19 cellular contexts compared by ENCODE assay signal in the genomic region with DNA sequence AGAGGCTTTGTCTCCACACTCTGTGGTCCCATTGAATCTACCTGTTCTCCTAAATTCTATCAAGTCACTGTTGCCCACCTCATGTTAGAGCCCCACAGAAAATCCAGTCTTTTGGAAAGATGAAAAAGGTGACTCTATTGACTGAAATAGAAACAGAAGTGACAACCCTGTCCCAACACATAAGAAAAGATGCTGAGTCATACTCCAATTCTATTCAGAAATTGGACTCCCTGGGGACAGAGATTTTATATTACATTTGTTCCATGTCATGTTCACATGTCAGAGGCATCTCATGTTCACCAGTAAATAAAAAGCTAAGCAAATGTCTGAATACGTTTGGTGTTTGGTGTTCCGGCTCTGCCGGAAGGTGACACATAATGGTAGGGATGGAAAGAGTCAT. TPM values are rescaled to one million over a fixed set of nuclear protein-coding genes. Genes with fewer than 3 reads are reported as not detected.
DNase-seq lines count a peak whose midpoint lies in the region; ATAC-seq, FAIRE-seq and TF ChIP-seq lines count a peak whose summit lies in the region.
"Had no signal": no experiment of that assay in that cellular context is flagged by ENCODE, and none has a peak within 500 bp of the region (broad histone marks: within the 10 kb centered on the region; RNA-seq: fewer than 3 reads in every experiment).

No MANE protein-coding gene starts in this region.

- H3K27ac ChIP-seq in Karpas-422 (ENCODE audit: low read length) (peak overlapping the region; percentile 59; the same call in 1 of the 2 replicates), GM12878 (ENCODE audit: control insufficient read depth, insufficient read depth) (peak overlapping the region; percentile 70), neural progenitor cell (no peak overlapping the region), GM23338 (ENCODE audit: low read depth) (no peak overlapping the region)
- H3K27ac ChIP-seq: left lung, vagina, WERI-Rb-1 had no signal

- intact Hi-C loops in GM12878 (cut with micrococcal nuclease; ENCODE audit: unreplicated experiment), result loop anchor here (1.0 to 10.0 kb wide), 4 partner anchors 83 to 436 kb away; no protein-coding TSS in a partner anchor

- H3K4me1 Mint-ChIP-seq in stimulated activated naive CD8-positive, alpha-beta T cell treated with anti-CD3 and anti-CD28 coated beads, Interleukin-15, Interleukin-2, amounts not matched to agents 100 ng/mL and 50 ng/mL, for 24 hours (ENCODE audit: low read depth), result peaks cover 29% of the 10 kb centered on the region
- peaks cover 15% of the 10 kb centered on the region for H3K4me1 Mint-ChIP-seq in neural progenitor cell
- peaks cover 23% of the 10 kb centered on the region; the same call in 2 of the 3 replicates for H3K4me1 Mint-ChIP-seq in GM23338

- SMC1A ChIA-PET in GM12878 (lab: Charles Lee; ENCODE audit: uncharacterized antibody, unreplicated experiment), result interaction anchor here (0.7 to 4.8 kb wide), 6 partner anchors 8 to 265 kb away, joined by 3 to 42 read pairs (median 8); no protein-coding TSS in a partner anchor

- H3K79me2 ChIP-seq in Karpas-422 (ENCODE audit: low read length) (no peaks in the 10 kb centered on the region), GM12878 (ENCODE audit: control insufficient read depth, insufficient read depth, low read length) (no peaks in the 10 kb centered on the region), neural progenitor cell (ENCODE audit: low read depth) (peaks cover 17% of the 10 kb centered on the region), GM23338 (replicated peaks; ENCODE audit: insufficient read depth) (peaks cover 14% of the 10 kb centered on the region)

- no peak for ATAC-seq in stimulated activated naive CD8-positive, alpha-beta T cell treated with anti-CD3 and anti-CD28 coated beads, Interleukin-15, Interleukin-2, amounts not matched to agents 100 U/mL and 50 U/mL, for 24 hours
- peak; percentile 9; the same call in 2 of the 3 replicates for ATAC-seq in GM12878
- ATAC-seq in GM23338, result no peak
- ATAC-seq: left lung, right cardiac atrium, Right ventricle myocardium inferior had no signal

- H4K20me1 ChIP-seq in Karpas-422 (ENCODE audit: insufficient read depth, low read depth, low read length) (no peaks in the 10 kb centered on the region), GM12878 (ENCODE audit: control insufficient read depth, insufficient read depth) (no peaks in the 10 kb centered on the region), neural progenitor cell (ENCODE audit: low read depth) (no peaks in the 10 kb centered on the region), GM23338 (replicated peaks; ENCODE audit: insufficient read depth) (no peaks in the 10 kb centered on the region)

- no peak for TF ChIP-seq POLR2A in GM12878 (IDR thresholded peaks at IDR 0.05; ENCODE audit: low read depth, low read length)

- FAIRE-seq in GM12878 (lab: Jason Lieb, UNC), result no peak
- FAIRE-seq in D721Med (lab: Jason Lieb, UNC), result no peak
- FAIRE-seq: G401.6 had no signal

- H3K27me3 Mint-ChIP-seq in stimulated activated naive CD8-positive, alpha-beta T cell treated with anti-CD3 and anti-CD28 coated beads, Interleukin-15, Interleukin-2, amounts not matched to agents 100 ng/mL and 50 ng/mL, for 24 hours, result peaks cover 4% of the 10 kb centered on the region
- H3K27me3 Mint-ChIP-seq in neural progenitor cell (ENCODE audit: insufficient read depth, low read depth), result no peaks in the 10 kb centered on the region
- H3K27me3 Mint-ChIP-seq in GM23338 (ENCODE audit: insufficient read depth, low read depth, poor library complexity), result no peaks in the 10 kb centered on the region

- no peaks in the 10 kb centered on the region for H3K9me3 ChIP-seq in Karpas-422 (ENCODE audit: low read length)
- H3K9me3 ChIP-seq in GM12878 (replicated peaks; ENCODE audit: control insufficient read depth, insufficient read depth, low read length), result peaks cover 6% of the 10 kb centered on the region; the same call in 2 of the 3 replicates
- peaks cover 11% of the 10 kb centered on the region for H3K9me3 ChIP-seq in neural progenitor cell (ENCODE audit: low read depth)
- H3K9me3 ChIP-seq: BE2C, vagina had no signal

- peaks cover 13% of the 10 kb centered on the region for H3F3A ChIP-seq in neural progenitor cell (ENCODE audit: low read depth)
- H3F3A ChIP-seq in GM23338 (replicated peaks; ENCODE audit: low read depth), result no peaks in the 10 kb centered on the region

- 75% methylated on average over 3 of the region's 3 CpGs for WGBS in GM12878 (ENCODE audit: insufficient coverage, insufficient replicate concordance, low lambda C conversion rate, missing lambda C conversion rate)

- H3K9me2 ChIP-seq in Karpas-422 (replicated peaks; ENCODE audit: insufficient read depth, low read length), result no peaks in the 10 kb centered on the region; the same call in 1 of the 2 replicates
- no peaks in the 10 kb centered on the region for H3K9me2 ChIP-seq in GM23338 (ENCODE audit: insufficient read depth)

- H3K4me3 ChIP-seq in Karpas-422 (ENCODE audit: low read length) (no peak overlapping the region), GM12878 (no peak overlapping the region), neural progenitor cell (no peak overlapping the region), GM23338 (no peak overlapping the region)
- H3K4me3 ChIP-seq: left lung, vagina had no signal

- no peak for DNase-seq in stimulated activated naive CD8-positive, alpha-beta T cell treated with anti-CD3 and anti-CD28 coated beads, Interleukin-15, Interleukin-2, amounts not matched to agents 100 U/mL and 50 U/mL, for 24 hours
- DNase-seq in Karpas-422, result peak; percentile 66
- no peak for DNase-seq in GM12878 (ENCODE audit: low read depth, low spot score)
- DNase-seq in D721Med (ENCODE audit: insufficient read length, low spot score), result no peak
- no peak for DNase-seq in neural progenitor cell (ENCODE audit: low spot score)
- no peak for DNase-seq in GM23338 (ENCODE audit: low spot score)
- DNase-seq: anterior cingulate cortex; BE2C; central memory CD4-positive, alpha-beta T cell; effector CD4-positive, alpha-beta T cell; left lung; NCI-H446; right cardiac atrium; WERI-Rb-1 had no signal

- H3K4me2 ChIP-seq in Karpas-422 (ENCODE audit: low read depth, low read length, poor library complexity, severe bottlenecking), result peak overlapping the region; percentile 52
- H3K4me2 ChIP-seq in GM12878 (ENCODE audit: control insufficient read depth, insufficient read depth), result peak overlapping the region; percentile 60
- H3K4me2 ChIP-seq in neural progenitor cell, result no peak overlapping the region
- H3K4me2 ChIP-seq in GM23338, result no peak overlapping the region

- TF ChIP-seq CTCF in GM12878 (IDR thresholded peaks at IDR 0.05 in 2 of 3, conservative IDR thresholded peaks at IDR 0.05 in 1 of 3; ENCODE audit: control insufficient read depth in 2 of 3, extremely low read depth in 1 of 3, insufficient read depth in 1 of 3, low read depth in 3 of 3, low read length in 3 of 3) (no peak), D721Med (IDR thresholded peaks at IDR 0.05; ENCODE audit: insufficient read depth, missing control alignments) (no peak), neural progenitor cell (IDR thresholded peaks at IDR 0.05) (no peak), GM23338 (conservative IDR thresholded peaks at IDR 0.05; ENCODE audit: low read depth in 2 of 2) (no peak)

- H3K36me3 Mint-ChIP-seq in stimulated activated naive CD8-positive, alpha-beta T cell treated with anti-CD3 and anti-CD28 coated beads, Interleukin-15, Interleukin-2, amounts not matched to agents 100 ng/mL and 50 ng/mL, for 24 hours (ENCODE audit: low read depth), result no peaks in the 10 kb centered on the region
- no peaks in the 10 kb centered on the region for H3K36me3 Mint-ChIP-seq in neural progenitor cell
- H3K36me3 Mint-ChIP-seq in GM23338 (ENCODE audit: low read depth), result peaks cover 32% of the 10 kb centered on the region

- H3K36me3 ChIP-seq in Karpas-422 (ENCODE audit: insufficient read depth, low read length) (no peaks in the 10 kb centered on the region), GM12878 (ENCODE audit: control insufficient read depth in 2 of 2, insufficient read depth in 2 of 2, low read length in 1 of 2) (no peaks in the 10 kb centered on the region), neural progenitor cell (no peaks in the 10 kb centered on the region), GM23338 (ENCODE audit: insufficient read depth) (no peaks in the 10 kb centered on the region)
- H3K36me3 ChIP-seq: BE2C, left lung, vagina, WERI-Rb-1 had no signal

- H3K27me3 ChIP-seq in Karpas-422 (ENCODE audit: low read length) (no peaks in the 10 kb centered on the region), GM12878 (replicated peaks in 1 of 2; ENCODE audit: control insufficient read depth in 2 of 2, insufficient read depth in 2 of 2, low read length in 1 of 2) (peaks cover 0 to 2% of the 10 kb centered on the region in 2 experiments; a peak in 1 of 4 replicates), neural progenitor cell (no peaks in the 10 kb centered on the region), GM23338 (ENCODE audit: insufficient read depth) (no peaks in the 10 kb centered on the region)
- H3K27me3 ChIP-seq: BE2C, vagina had no signal

- peak overlapping the region; percentile 59 for H3K27ac Mint-ChIP-seq in stimulated activated naive CD8-positive, alpha-beta T cell treated with anti-CD3 and anti-CD28 coated beads, Interleukin-15, Interleukin-2, amounts not matched to agents 100 ng/mL and 50 ng/mL, for 24 hours
- H3K27ac Mint-ChIP-seq in neural progenitor cell (no peak overlapping the region), GM23338 (no peak overlapping the region)

- CTCF ChIA-PET in GM12878 (lab: Yijun Ruan, JAX), result interaction anchor here (1.0 to 8.1 kb wide), 2 partner anchors 17 to 24 kb away, joined by 3 to 118 read pairs; no protein-coding TSS in a partner anchor

- peak overlapping the region; percentile 17 for H3K4me3 Mint-ChIP-seq in stimulated activated naive CD8-positive, alpha-beta T cell treated with anti-CD3 and anti-CD28 coated beads, Interleukin-15, Interleukin-2, amounts not matched to agents 100 ng/mL and 50 ng/mL, for 24 hours
- H3K4me3 Mint-ChIP-seq in neural progenitor cell (no peak overlapping the region), GM23338 (no peak overlapping the region)

- no peak for TF ChIP-seq EP300 in GM12878 (IDR thresholded peaks at IDR 0.05; ENCODE audit: borderline replicate concordance in 1 of 2, control insufficient read depth in 1 of 2, low read depth in 2 of 2, low read length in 2 of 2)

- H3K4me1 ChIP-seq in Karpas-422 (ENCODE audit: low read length), result peaks cover 42% of the 10 kb centered on the region
- H3K4me1 ChIP-seq in GM12878 (ENCODE audit: control insufficient read depth, insufficient read depth, low read length), result peaks cover 15% of the 10 kb centered on the region
- H3K4me1 ChIP-seq in neural progenitor cell, result peaks cover 14% of the 10 kb centered on the region
- H3K4me1 ChIP-seq in GM23338 (ENCODE audit: insufficient read depth), result no peaks in the 10 kb centered on the region; the same call in none of the 2 replicates
- H3K4me1 ChIP-seq: BE2C, left lung, vagina had no signal

- RAD21 ChIA-PET in GM12878 (lab: Charles Lee; ENCODE audit: unreplicated experiment), result interaction anchor here (0.9 to 3.4 kb wide), 4 partner anchors 190 to 272 kb away, joined by 3 to 12 read pairs (median 4); a partner anchor contains a TSS

- H3K9ac ChIP-seq in Karpas-422 (ENCODE audit: low read length) (no peak overlapping the region), GM12878 (ENCODE audit: control insufficient read depth, insufficient read depth, low read length) (no peak overlapping the region), neural progenitor cell (no peak overlapping the region)

- BruUV-seq in GM12878 (replicated peaks; lab: Mats Ljungman, UMichigan), result no TSS peak

- POLR2A ChIA-PET in GM12878 (lab: Charles Lee), result no interaction called here

- in situ Hi-C loops in GM12878 (cut with MboI), result no loop called here

- H2AFZ ChIP-seq in Karpas-422 (ENCODE audit: low read length) (no peak overlapping the region), GM12878 (ENCODE audit: control insufficient read depth, low read depth, low read length) (no peak overlapping the region), neural progenitor cell (replicated peaks) (no peak overlapping the region), GM23338 (no peak overlapping the region)

- peaks cover 5% of the 10 kb centered on the region for H3K9me3 Mint-ChIP-seq in stimulated activated naive CD8-positive, alpha-beta T cell treated with anti-CD3 and anti-CD28 coated beads, Interleukin-15, Interleukin-2, amounts not matched to agents 100 ng/mL and 50 ng/mL, for 24 hours
- H3K9me3 Mint-ChIP-seq in neural progenitor cell, result peaks cover 12% of the 10 kb centered on the region
- H3K9me3 Mint-ChIP-seq in GM23338, result peaks cover 22% of the 10 kb centered on the region; the same call in 2 of the 3 replicates

- TF ChIP-seq RAD21 in GM12878 (IDR thresholded peaks at IDR 0.05; ENCODE audit: insufficient read depth, low read depth, low read length), result no peak

RNA-seq across cellular contexts. Expression of a gene that starts 2.9 kb away (rescaled TPM):
- total RNA-seq in Karpas-422 (2014; rRNA removed; shearing (Covaris generic); ENCODE audit: low replicate concordance), result 0.45 TPM in 1 of 2 replicates, not detected in the other
- 0.25 and 0.49 TPM in 2 replicates for total RNA-seq in GM12878 (2013; cell fraction: nucleolus; rRNA removed)
- total RNA-seq in GM12878 (2014; rRNA removed) (0.16 and 0.17 TPM in 2 replicates), GM12878 (2014; rRNA removed; fragmentation: Illumina TruSeq; extraction: Trizol) (0.32 and 0.54 TPM in 2 replicates), GM12878 (2021) (0.10 and 0.51 TPM in 2 replicates), neural progenitor cell (ENCODE audit: low replicate concordance) (2.8 and 4.1 TPM in 2 replicates)
- polyA plus RNA-seq in GM12878 (2011; ENCODE audit: low read depth), result not detected
- polyA plus RNA-seq in GM12878 (2011; rRNA removed) (2.8 and 3.7 TPM in 2 replicates), GM12878 (2014; fragmentation: Illumina TruSeq; extraction: Trizol) (0.82 and 1.1 TPM in 2 replicates), GM12878 (2014; fragmentation: Nextera tagmentation; extraction: Ambion mirVana) (under 1 TPM in 1 of 2 experiments, not detected in 1; 0.21 TPM), GM12878 (2014; rRNA removed) (0.48 and 0.55 TPM in 2 replicates), GM12878 (2016; fragmentation: Nextera tagmentation; extraction: Ambion mirVana) (under 1 TPM; 0.14 to 0.21 TPM), GM23338 (2016; fragmentation: Nextera tagmentation; extraction: Ambion mirVana) (9.5 and 13.4 TPM in 2 replicates)
- polyA plus RNA-seq in GM12878 (2011; cell fraction: cytosol; rRNA removed), result 4.8 and 5.3 TPM in 2 replicates
- 5.2 TPM in 2 replicates for polyA plus RNA-seq in GM12878 (2011; cell fraction: nucleus; rRNA removed)
- polyA plus RNA-seq in GM12878 (2012), result 0.15 and 0.23 TPM in 2 replicates
- polyA minus RNA-seq in GM12878 (2011; rRNA and poly(A)+ RNA removed), result 7.7 and 8.0 TPM in 2 replicates
- polyA minus RNA-seq in GM12878 (2011; cell fraction: cytosol; rRNA and poly(A)+ RNA removed), result 2.0 and 3.2 TPM in 2 replicates
- 5.6 and 9.0 TPM in 2 replicates for polyA minus RNA-seq in GM12878 (2011; cell fraction: nucleus; rRNA and poly(A)+ RNA removed)
- 14.3 and 16.5 TPM in 2 replicates for total RNA-seq in GM23338 (2014; rRNA removed; shearing (Covaris generic))
- total RNA-seq: vagina had no signal
- polyA plus RNA-seq: right cardiac atrium had no signal

RNA-seq across cellular contexts. Expression of a gene that starts 46.9 kb away (rescaled TPM):
- not detected in 2 replicates for total RNA-seq in Karpas-422 (2014; rRNA removed; shearing (Covaris generic); ENCODE audit: low replicate concordance)
- total RNA-seq in GM12878 (2013; cell fraction: nucleolus; rRNA removed), result not detected in 2 replicates
- total RNA-seq in GM12878 (2014; rRNA removed), result not detected in 2 replicates
- total RNA-seq in GM12878 (2014; rRNA removed; fragmentation: Illumina TruSeq; extraction: Trizol), result not detected in 2 replicates
- 0.21 TPM in 1 of 2 replicates, not detected in the other for total RNA-seq in GM12878 (2021)
- polyA plus RNA-seq in GM12878 (2011; ENCODE audit: low read depth), result not detected
- polyA plus RNA-seq in GM12878 (2011; rRNA removed), result 0.05 and 0.10 TPM in 2 replicates
- polyA plus RNA-seq in GM12878 (2011; cell fraction: cytosol; rRNA removed), result 0.12 and 0.25 TPM in 2 replicates
- polyA plus RNA-seq in GM12878 (2011; cell fraction: nucleus; rRNA removed), result 0.32 and 0.57 TPM in 2 replicates
- polyA plus RNA-seq in GM12878 (2012), result not detected in 2 replicates
- not detected in 2 replicates for polyA plus RNA-seq in GM12878 (2014; fragmentation: Illumina TruSeq; extraction: Trizol)
- not detected for polyA plus RNA-seq in GM12878 (2014; fragmentation: Nextera tagmentation; extraction: Ambion mirVana)
- not detected in 2 replicates for polyA plus RNA-seq in GM12878 (2014; rRNA removed)
- not detected for polyA plus RNA-seq in GM12878 (2016; fragmentation: Nextera tagmentation; extraction: Ambion mirVana)
- polyA minus RNA-seq in GM12878 (2011; rRNA and poly(A)+ RNA removed), result 0.15 TPM in 1 of 2 replicates, not detected in the other
- polyA minus RNA-seq in GM12878 (2011; cell fraction: cytosol; rRNA and poly(A)+ RNA removed), result not detected in 2 replicates
- not detected in 2 replicates for polyA minus RNA-seq in GM12878 (2011; cell fraction: nucleus; rRNA and poly(A)+ RNA removed)
- 0.09 TPM in 1 of 2 replicates, not detected in the other for total RNA-seq in neural progenitor cell (ENCODE audit: low replicate concordance)
- total RNA-seq in GM23338 (2014; rRNA removed; shearing (Covaris generic)), result 0.14 and 2.2 TPM in 2 replicates
- polyA plus RNA-seq in GM23338 (2016; fragmentation: Nextera tagmentation; extraction: Ambion mirVana), result 0.42 and 0.56 TPM in 2 replicates
- total RNA-seq: left lung, omental fat pad, right cardiac atrium, Right ventricle myocardium inferior, vagina had no signal
- polyA plus RNA-seq: right cardiac atrium had no signal

Comparison
In these comparisons a context has a peak if more than half of its experiments do, and no peak if none do; other contexts are left out.
1. H3K27ac ChIP-seq: peak in Karpas-422 (single experiment) and GM12878 (single experiment); none in neural progenitor cell (single experiment) and GM23338 (single experiment).
2. H3K4me2 ChIP-seq: peak in Karpas-422 (single experiment) and GM12878 (single experiment); none in neural progenitor cell (single experiment) and GM23338 (single experiment).